In genomic region chr3:111807826-111808225, GRCh38 we compare ENCODE assay signal across 13 cellular contexts.
"Had no signal": no experiment of that assay in that cellular context is flagged by ENCODE, and none has a peak within 500 bp of the region (broad histone marks: within the 10 kb centered on the region; RNA-seq: fewer than 3 reads in every experiment).

No MANE protein-coding gene starts in this region.

- DNase-seq: activated effector memory CD4-positive, alpha-beta T cell treated with anti-CD3 and anti-CD28 coated beads, Interleukin-2, amount 50 U/mL, for 16 hours; activated T-cell treated with anti-CD3 and anti-CD28 coated beads, Interleukin-2, amount 50 U/mL, for 24 hours; anterior cingulate cortex; esophagus squamous epithelium; head of caudate nucleus; islet precursor cell; left ventricle myocardium superior; spleen; stimulated activated CD4-positive, alpha-beta T cell treated with anti-CD3 and anti-CD28 coated beads, Interleukin-2, amount 100 ng/mL, for 24 hours; stimulated activated naive CD4-positive, alpha-beta T cell treated with Interleukin-2 at 50 U/mL for 16 hours had no signal

- H3K9me3 Mint-ChIP-seq: activated naive CD4-positive, alpha-beta T cell treated with anti-CD3 and anti-CD28 coated beads, Interleukin-2, amount 50 U/mL, for 72 hours; activated T-cell treated with anti-CD3 and anti-CD28 coated beads, Interleukin-2, amount 50 U/mL, for 24 hours; T-helper 2 cell treated with Interferon-gamma antibody and Interleukin-4, amounts not matched to agents 5 μg/mL and 100 μg/mL, for 36 hours had no signal

- H3K36me3 Mint-ChIP-seq: activated naive CD4-positive, alpha-beta T cell treated with anti-CD3 and anti-CD28 coated beads, Interleukin-2, amount 50 U/mL, for 72 hours had no signal

- H3K27ac ChIP-seq: spleen had no signal

- H3K4me3 ChIP-seq: esophagus squamous epithelium, spleen had no signal

- H3K27me3 Mint-ChIP-seq: activated T-cell treated with anti-CD3 and anti-CD28 coated beads, Interleukin-2, amount 50 U/mL, for 24 hours had no signal

- H3K36me3 ChIP-seq: esophagus squamous epithelium, spleen had no signal

- ATAC-seq: activated CD4-positive, CD25-positive, alpha-beta regulatory T cell treated with anti-CD3 and anti-CD28 coated beads, Interleukin-2, amount 50 U/mL, for 24 hours; activated naive CD4-positive, alpha-beta T cell treated with anti-CD3 and anti-CD28 coated beads, Interleukin-2, amount 50 U/mL, for 72 hours; left ventricle myocardium superior had no signal

- H3K4me3 Mint-ChIP-seq: activated T-cell treated with anti-CD3 and anti-CD28 coated beads, Interleukin-2, amount 50 U/mL, for 24 hours; T-helper 2 cell treated with Interferon-gamma antibody and Interleukin-4, amounts not matched to agents 5 μg/mL and 100 μg/mL, for 36 hours had no signal

- H3K9me3 ChIP-seq: esophagus squamous epithelium, spleen had no signal

- H3K27me3 ChIP-seq: esophagus squamous epithelium, spleen had no signal

- H3K27ac Mint-ChIP-seq: activated naive CD4-positive, alpha-beta T cell treated with anti-CD3 and anti-CD28 coated beads, Interleukin-2, amount 50 U/mL, for 72 hours; activated T-cell treated with anti-CD3 and anti-CD28 coated beads, Interleukin-2, amount 50 U/mL, for 24 hours; T-helper 2 cell treated with Interferon-gamma antibody and Interleukin-4, amounts not matched to agents 5 μg/mL and 100 μg/mL, for 36 hours had no signal
